ENCODE assay signal across 1 cellular context in genomic region chr13:40313269-40314200, GRCh38.
TF ChIP-seq lines count a peak whose summit lies in the region.

No MANE protein-coding gene starts in this region.

TF ChIP-seq in HepG2, 621 proteins besides CTCF, POLR2A, EP300 and RAD21 (continued from another document):
- peak; percentile 30; the same call in 1 of the 2 replicates for TF ChIP-seq PATZ1 (CRISPR knock-in tag; IDR thresholded peaks at IDR 0.05)
- TF ChIP-seq RNF219 (CRISPR knock-in tag; IDR thresholded peaks at IDR 0.05): no peak
- no peak for TF ChIP-seq ZNF414 (CRISPR knock-in tag; IDR thresholded peaks at IDR 0.05)
- no peak for TF ChIP-seq CREB3 (CRISPR knock-in tag; IDR thresholded peaks at IDR 0.05)
- peak; percentile 28; the same call in 1 of the 2 replicates for TF ChIP-seq BCL6 (CRISPR knock-in tag; IDR thresholded peaks at IDR 0.05)
- peak; percentile 18; the same call in 1 of the 2 replicates for TF ChIP-seq MYC (CRISPR knock-in tag; IDR thresholded peaks at IDR 0.05; ENCODE audit: borderline replicate concordance)
- no peak for TF ChIP-seq ZNF850 (CRISPR knock-in tag; conservative IDR thresholded peaks at IDR 0.05)
- peak; percentile 37; the same call in 1 of the 2 replicates for TF ChIP-seq ZNF335 (CRISPR knock-in tag; IDR thresholded peaks at IDR 0.05)
- TF ChIP-seq SRF (IDR thresholded peaks at IDR 0.05; ENCODE audit: low read depth, low read length): no peak
- TF ChIP-seq TFE3 (CRISPR knock-in tag; IDR thresholded peaks at IDR 0.05): peak; percentile 24; the same call in 1 of the 2 replicates
- TF ChIP-seq TSC22D2 (CRISPR knock-in tag; IDR thresholded peaks at IDR 0.05; ENCODE audit: borderline replicate concordance): no peak
- no peak for TF ChIP-seq TRAFD1 (CRISPR knock-in tag; IDR thresholded peaks at IDR 0.05; ENCODE audit: borderline replicate concordance)
- TF ChIP-seq USF2 (IDR thresholded peaks at IDR 0.05; ENCODE audit: low read depth, low read length): 0 out of 2 replicates have a peak, but pooled peaks have one; percentile 28
- TF ChIP-seq USF2 (CRISPR knock-in tag; IDR thresholded peaks at IDR 0.05; ENCODE audit: borderline replicate concordance): no peak
- no peak for TF ChIP-seq ZNF570 (CRISPR knock-in tag; IDR thresholded peaks at IDR 0.05; ENCODE audit: borderline replicate concordance)
- TF ChIP-seq MIER3 (CRISPR knock-in tag; IDR thresholded peaks at IDR 0.05; ENCODE audit: borderline replicate concordance): no peak
- no peak for TF ChIP-seq ZBTB10 (CRISPR knock-in tag; IDR thresholded peaks at IDR 0.05; ENCODE audit: borderline replicate concordance)
- TF ChIP-seq ASH2L (IDR thresholded peaks at IDR 0.05; ENCODE audit: insufficient read length, low read depth, low read length): peak; percentile 20
- TF ChIP-seq ATF7 (IDR thresholded peaks at IDR 0.05): no peak
- TF ChIP-seq ATF7 (CRISPR knock-in tag; IDR thresholded peaks at IDR 0.05): no peak
- peak; percentile 99 for TF ChIP-seq ZNF564 (CRISPR knock-in tag; IDR thresholded peaks at IDR 0.05)
- TF ChIP-seq ZNF660 (CRISPR knock-in tag; IDR thresholded peaks at IDR 0.05; ENCODE audit: borderline replicate concordance, low read depth): no peak
- peak; percentile 8; the same call in 1 of the 2 replicates for TF ChIP-seq FOXA3 (CRISPR knock-in tag; IDR thresholded peaks at IDR 0.05)
- peak; percentile 26; the same call in 1 of the 2 replicates for TF ChIP-seq ETV5 (CRISPR knock-in tag; IDR thresholded peaks at IDR 0.05; ENCODE audit: borderline replicate concordance)
- TF ChIP-seq MED1 (CRISPR knock-in tag; IDR thresholded peaks at IDR 0.05): no peak
- peak; percentile 58; the same call in 1 of the 2 replicates for TF ChIP-seq PHF21A (CRISPR knock-in tag; IDR thresholded peaks at IDR 0.05)
- TF ChIP-seq FOSL2 (CRISPR knock-in tag; IDR thresholded peaks at IDR 0.05): peak; percentile 77
- TF ChIP-seq SP5 (CRISPR knock-in tag; IDR thresholded peaks at IDR 0.05; ENCODE audit: borderline replicate concordance, low read depth): 0 out of 2 replicates have a peak, but pooled peaks have one; percentile 11
- TF ChIP-seq HNF1A (IDR thresholded peaks at IDR 0.05; ENCODE audit: low read depth): no peak
- no peak for TF ChIP-seq HNF1A (CRISPR knock-in tag; IDR thresholded peaks at IDR 0.05; ENCODE audit: borderline replicate concordance)
- 0 out of 2 replicates have a peak, but pooled peaks have one; percentile 53 for TF ChIP-seq HNF4G (IDR thresholded peaks at IDR 0.05; ENCODE audit: borderline replicate concordance, low read depth, low read length)
- no peak for TF ChIP-seq HNF4G (CRISPR knock-in tag; IDR thresholded peaks at IDR 0.05; ENCODE audit: borderline replicate concordance, low read depth)
- 0 out of 2 replicates have a peak, but pooled peaks have one; percentile 24 for TF ChIP-seq GATAD2A (CRISPR knock-in tag; IDR thresholded peaks at IDR 0.05)
